10 cellular contexts compared by ENCODE assay signal in the genomic region with DNA sequence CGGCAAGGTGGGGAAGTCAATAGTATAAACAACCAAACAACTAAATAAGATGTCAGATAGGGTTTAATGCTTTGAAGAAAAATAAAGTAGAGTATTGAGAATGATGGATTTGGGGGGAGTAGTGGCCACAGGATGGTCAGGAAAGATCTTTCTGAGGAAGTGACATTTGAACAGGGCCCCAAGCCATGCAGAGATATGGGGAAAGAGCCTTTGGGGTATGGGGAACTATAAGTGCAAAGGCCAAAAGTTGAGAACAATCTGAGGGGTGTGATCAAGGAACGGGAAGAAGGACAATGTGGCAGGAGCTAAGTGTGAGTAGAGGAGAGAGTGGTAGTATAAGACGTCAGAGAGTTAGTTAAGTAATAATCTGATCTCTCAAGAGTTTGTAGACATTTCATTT. TPM values are rescaled to one million over a fixed set of nuclear protein-coding genes. Genes with fewer than 3 reads are reported as not detected.
A peak's percentile ranks its signal among the peaks of the same experiment; 100 is the strongest.
DNase-seq lines count a peak whose midpoint lies in the region; ATAC-seq, FAIRE-seq and TF ChIP-seq lines count a peak whose summit lies in the region.
"Had no signal": no experiment of that assay in that cellular context is flagged by ENCODE, and none has a peak within 500 bp of the region (broad histone marks: within the 10 kb centered on the region; RNA-seq: fewer than 3 reads in every experiment).

No MANE protein-coding gene starts in this region.

- TF ChIP-seq POLR2A in heart left ventricle (IDR thresholded peaks at IDR 0.05) (no peak), GM12891 (IDR thresholded peaks at IDR 0.05; ENCODE audit: low read depth, low read length) (no peak), thyroid gland (IDR thresholded peaks at IDR 0.05) (no peak)

- H3K4me1 ChIP-seq in heart left ventricle (peaks cover 0 to 27% (median 15%) of the 10 kb centered on the region in 12 donors), hepatocyte (ENCODE audit: insufficient read depth) (peaks cover 8% of the 10 kb centered on the region), thoracic aorta (ENCODE audit: control insufficient read depth in 1 of 2, low read depth in 2 of 2) (peaks cover 7 to 22% of the 10 kb centered on the region in 2 donors), thyroid gland (peaks cover 10 to 11% of the 10 kb centered on the region in 2 donors)

- H2AFZ ChIP-seq in hepatocyte, result no peak overlapping the region

- no peaks in the 10 kb centered on the region for H3K9me3 ChIP-seq in heart left ventricle
- no peaks in the 10 kb centered on the region for H3K9me3 ChIP-seq in hepatocyte (ENCODE audit: low read depth)
- no peaks in the 10 kb centered on the region for H3K9me3 ChIP-seq in thoracic aorta
- no peaks in the 10 kb centered on the region for H3K9me3 ChIP-seq in thyroid gland

- peaks cover 4 to 30% (median 20%) of the 10 kb centered on the region in 9 donors for H3K36me3 ChIP-seq in heart left ventricle
- H3K36me3 ChIP-seq in hepatocyte (replicated peaks; ENCODE audit: insufficient read depth, low read depth), result no peaks in the 10 kb centered on the region
- H3K36me3 ChIP-seq in thoracic aorta, result peaks cover 11% of the 10 kb centered on the region
- peaks cover 0 to 11% of the 10 kb centered on the region in 2 donors for H3K36me3 ChIP-seq in thyroid gland

- WGBS in heart left ventricle, 4 donors, result 59 to 75% (median 71%) methylated on average over 3 of the region's 3 CpGs
- WGBS in hepatocyte (ENCODE audit: low lambda C conversion rate, missing lambda C conversion rate), result 89% methylated on average over 3 of the region's 3 CpGs
- WGBS in thyroid gland, 2 donors, result 85 to 89% methylated on average over 3 of the region's 3 CpGs

- H3K79me2 ChIP-seq in hepatocyte, result peaks cover 53% of the 10 kb centered on the region

- ATAC-seq in heart left ventricle, result no peak
- ATAC-seq in thoracic aorta (ENCODE audit: insufficient number of reproducible peaks, low FRiP score, low read depth), result no peak
- ATAC-seq in omental fat pad (ENCODE audit: low FRiP score), result no peak

- no peaks in the 10 kb centered on the region for H3K9me2 ChIP-seq in hepatocyte (replicated peaks; ENCODE audit: insufficient read depth)

- DNase-seq in heart left ventricle, result no peak
- DNase-seq in cardiac septum (ENCODE audit: low spot score), result no peak
- no peak for DNase-seq in hepatocyte (ENCODE audit: low spot score)
- no peak for DNase-seq in thoracic aorta (ENCODE audit: low spot score)
- no peak for DNase-seq in GM12891 (ENCODE audit: insufficient read length, low spot score)
- no peak for DNase-seq in omental fat pad (ENCODE audit: low spot score)
- DNase-seq in thyroid gland, result no peak
- DNase-seq: stimulated activated CD4-positive, alpha-beta T cell treated with anti-CD3 and anti-CD28 coated beads, Interleukin-12 subunit alpha, Interleukin-12 subunit beta, amount 100 ng/mL, for 4 hours had no signal

- H3K27ac ChIP-seq in heart left ventricle (no peak overlapping the region), VCaP (peak overlapping the region; percentile 94), hepatocyte (peak overlapping the region; percentile 90), thoracic aorta (no peak overlapping the region), thyroid gland (no peak overlapping the region)

- intact Hi-C loops in heart left ventricle (cut with DNase I), result loop anchor here in 1 of 10 donors (5.0 kb wide), 1 partner anchor 70 kb away; the partner anchor contains the start of genes KLHL42 and MANSC4
- intact Hi-C loops in cardiac septum (cut with DNase I), result no loop called here
- intact Hi-C loops in thyroid gland (cut with DNase I), result no loop called here

- H3K4me3 ChIP-seq in heart left ventricle (peak overlapping the region in 10 of 12 donors; percentile 56 to 98 (median 84)), hepatocyte (peak overlapping the region; percentile 63), thoracic aorta (peak overlapping the region; percentile 85), thyroid gland (replicated peaks in 1 of 3) (no peak overlapping the region)

- no peak for FAIRE-seq in GM12891 (lab: Jason Lieb, UNC)

- no peaks in the 10 kb centered on the region for H4K20me1 ChIP-seq in hepatocyte (ENCODE audit: insufficient read depth, poor library complexity, severe bottlenecking)

- TF ChIP-seq CTCF in heart left ventricle (IDR thresholded peaks at IDR 0.05), result no peak
- no peak for TF ChIP-seq CTCF in VCaP (conservative IDR thresholded peaks at IDR 0.05)
- TF ChIP-seq CTCF in hepatocyte (IDR thresholded peaks at IDR 0.05; ENCODE audit: poor library complexity), result no peak
- TF ChIP-seq CTCF in thoracic aorta (IDR thresholded peaks at IDR 0.05), result no peak
- no peak for TF ChIP-seq CTCF in omental fat pad (IDR thresholded peaks at IDR 0.05)
- no peak for TF ChIP-seq CTCF in thyroid gland (IDR thresholded peaks at IDR 0.05)

- H3K4me2 ChIP-seq in hepatocyte, result peak overlapping the region; percentile 81

- no peaks in the 10 kb centered on the region for H3K27me3 ChIP-seq in heart left ventricle
- no peaks in the 10 kb centered on the region for H3K27me3 ChIP-seq in hepatocyte
- H3K27me3 ChIP-seq in thoracic aorta (replicated peaks; ENCODE audit: insufficient read depth), result no peaks in the 10 kb centered on the region
- H3K27me3 ChIP-seq in thyroid gland, result no peaks in the 10 kb centered on the region
- H3K27me3 ChIP-seq: foreskin keratinocyte had no signal

TF ChIP-seq in GM12891, 5 proteins besides CTCF, POLR2A, EP300 and RAD21:
- TF ChIP-seq POLR2AphosphoS5 (IDR thresholded peaks at IDR 0.05; ENCODE audit: low read depth, low read length), result no peak
- no peak for TF ChIP-seq TAF1 (IDR thresholded peaks at IDR 0.05; ENCODE audit: low read depth, low read length)
- TF ChIP-seq POU2F2 (IDR thresholded peaks at IDR 0.05; ENCODE audit: low read depth, low read length), result no peak
- TF ChIP-seq PAX5 (IDR thresholded peaks at IDR 0.05; ENCODE audit: insufficient read depth, low read length, severe bottlenecking), result no peak
- no peak for TF ChIP-seq SPI1 (IDR thresholded peaks at IDR 0.05; ENCODE audit: low read depth, low read length)

RNA-seq across cellular contexts. Expression of gene MRPS35, which starts 1.3 kb away (rescaled TPM):
- total RNA-seq in heart left ventricle, result 10 to 100 TPM; 45.7 to 94.1 (median 59.6) TPM
- polyA plus RNA-seq in heart left ventricle, result 10 to 100 TPM; 39.8 to 67.7 TPM
- 51.5 TPM for total RNA-seq in cardiac septum
- 88.1 and 95.8 TPM in 2 replicates for total RNA-seq in hepatocyte
- polyA plus RNA-seq in hepatocyte, result 50.7 and 67.4 TPM in 2 replicates
- total RNA-seq in thoracic aorta, result 10 to 100 TPM; 32.7 to 55.9 TPM
- polyA plus RNA-seq in GM12891 (2012; ENCODE audit: low read depth, missing spikeins), result 38.1 TPM
- total RNA-seq in omental fat pad, result 10 to 100 TPM; 30.0 to 41.8 (median 34.7) TPM
- total RNA-seq in thyroid gland, result 10 to 100 TPM; 50.8 to 74.0 (median 57.5) TPM

RNA-seq across cellular contexts. Expression of gene REP15, which starts 15.7 kb away (rescaled TPM):
- total RNA-seq in heart left ventricle (1 to 10 TPM; 3.7 to 7.9 (median 5.0) TPM), cardiac septum (3.6 TPM), hepatocyte (1.6 and 4.7 TPM in 2 replicates), thoracic aorta (1 to 10 TPM; 5.6 to 8.3 TPM), omental fat pad (10 to 100 TPM in 1 of 4 donors, 1 to 10 TPM in 2, under 1 TPM in 1; 0.96 to 13.1 (median 3.1) TPM), thyroid gland (1 to 10 TPM; 1.8 to 7.2 (median 2.0) TPM)
- polyA plus RNA-seq in heart left ventricle (1 to 10 TPM; 4.4 to 5.2 TPM), hepatocyte (0.43 and 1.2 TPM in 2 replicates)
- 0.18 TPM for polyA plus RNA-seq in GM12891 (2012; ENCODE audit: low read depth, missing spikeins)

Comparison
In these comparisons a context has a peak if more than half of its experiments do, and no peak if none do; other contexts are left out.
1. H3K27ac ChIP-seq: peak in VCaP (single experiment) and hepatocyte (single experiment); none in heart left ventricle (0 of 12), thoracic aorta (0 of 2) and thyroid gland (0 of 3).
2. H3K4me3 ChIP-seq: peak in heart left ventricle (10 of 12), hepatocyte (single experiment) and thoracic aorta (single experiment); none in thyroid gland (0 of 3).